9 cellular contexts compared by ENCODE assay signal in genomic region chr4:152106781-152107321, GRCh38.
A peak's percentile ranks its signal among the peaks of the same experiment; 100 is the strongest.
DNase-seq lines count a peak whose midpoint lies in the region; ATAC-seq, FAIRE-seq and TF ChIP-seq lines count a peak whose summit lies in the region.
"Had no signal": no experiment of that assay in that cellular context is flagged by ENCODE, and none has a peak within 500 bp of the region (broad histone marks: within the 10 kb centered on the region; RNA-seq: fewer than 3 reads in every experiment).

No MANE protein-coding gene starts in this region.

- no peaks in the 10 kb centered on the region for H3K4me1 ChIP-seq in smooth muscle cell (ENCODE audit: low read depth)
- H3K4me1 ChIP-seq in BE2C, result no peaks in the 10 kb centered on the region; the same call in 1 of the 2 replicates

- peaks cover 4% of the 10 kb centered on the region for H3K27me3 ChIP-seq in smooth muscle cell (ENCODE audit: low read depth)
- no peaks in the 10 kb centered on the region for H3K27me3 ChIP-seq in BE2C
- no peaks in the 10 kb centered on the region for H3K27me3 ChIP-seq in brain microvascular endothelial cell (replicated peaks)
- H3K27me3 ChIP-seq: heart right ventricle had no signal

- TF ChIP-seq CTCF in smooth muscle cell (IDR thresholded peaks at IDR 0.05; ENCODE audit: borderline replicate concordance, insufficient read depth, poor library complexity, severe bottlenecking) (no peak), Calu3 (IDR thresholded peaks at IDR 0.05; ENCODE audit: unreplicated experiment) (no peak), BE2C (IDR thresholded peaks at IDR 0.05; ENCODE audit: low read depth, low read length) (no peak), brain microvascular endothelial cell (IDR thresholded peaks at IDR 0.05; ENCODE audit: low read depth, low read length, missing control alignments) (no peak)

- DNase-seq in activated T-cell treated with anti-CD3 and anti-CD28 coated beads, Interleukin-2, amount 50 U/mL, for 72 hours, result no peak
- no peak for DNase-seq in activated T-cell treated with anti-CD3 and anti-CD28 coated beads, Interleukin-2, amount 50 U/mL, for 1 hour
- DNase-seq in RCC 7860 (ENCODE audit: low spot score) (peak; percentile 80), smooth muscle cell (lab: John Stamatoyannopoulos, UW; ENCODE audit: unreplicated experiment) (no peak), Calu3 (no peak), BE2C (no peak), brain microvascular endothelial cell (no peak)
- DNase-seq in effector memory CD8-positive, alpha-beta T cell, result no peak

- no peaks in the 10 kb centered on the region for H3F3A ChIP-seq in smooth muscle cell (ENCODE audit: low read depth)

- intact Hi-C loops in Calu3 (cut with micrococcal nuclease; ENCODE audit: unreplicated experiment), result no loop called here

- H3K9ac ChIP-seq in smooth muscle cell (ENCODE audit: low read depth), result no peak overlapping the region

- BruUV-seq in Calu3 (replicated peaks; lab: Mats Ljungman, UMichigan), result no TSS peak

- FAIRE-seq in RCC 7860 (lab: Jason Lieb, UNC), result peak; percentile 76

- no peaks in the 10 kb centered on the region for H3K36me3 Mint-ChIP-seq in activated T-cell treated with anti-CD3 and anti-CD28 coated beads, Interleukin-2, amount 50 U/mL, for 72 hours (ENCODE audit: insufficient read depth in 2 of 2)
- H3K36me3 Mint-ChIP-seq in effector memory CD8-positive, alpha-beta T cell (ENCODE audit: insufficient read depth), result peaks cover 3% of the 10 kb centered on the region
- H3K36me3 Mint-ChIP-seq in Calu3 (ENCODE audit: insufficient read depth, unreplicated experiment), result no peaks in the 10 kb centered on the region

- no peaks in the 10 kb centered on the region for H4K20me1 ChIP-seq in smooth muscle cell (ENCODE audit: low read depth)

- H2AFZ ChIP-seq in smooth muscle cell (ENCODE audit: low read depth), result peak overlapping the region; percentile 12

- no peak overlapping the region for H3K4me3 ChIP-seq in smooth muscle cell
- no peak overlapping the region for H3K4me3 ChIP-seq in BE2C (ENCODE audit: low read depth, low read length)
- no peak overlapping the region for H3K4me3 ChIP-seq in brain microvascular endothelial cell (ENCODE audit: low read depth, low read length)
- H3K4me3 ChIP-seq: heart right ventricle had no signal

- H3K27ac ChIP-seq in smooth muscle cell (ENCODE audit: low read depth) (peak overlapping the region; percentile 72), brain microvascular endothelial cell (no peak overlapping the region)

- H3K36me3 ChIP-seq in smooth muscle cell (ENCODE audit: low read depth), result no peaks in the 10 kb centered on the region
- no peaks in the 10 kb centered on the region for H3K36me3 ChIP-seq in BE2C
- no peaks in the 10 kb centered on the region for H3K36me3 ChIP-seq in brain microvascular endothelial cell (replicated peaks)
- H3K36me3 ChIP-seq: heart right ventricle had no signal

- H3K9me3 ChIP-seq in smooth muscle cell (replicated peaks; ENCODE audit: low read depth) (no peaks in the 10 kb centered on the region), BE2C (no peaks in the 10 kb centered on the region)
- H3K9me3 ChIP-seq: heart right ventricle had no signal

- H3K4me1 Mint-ChIP-seq in activated T-cell treated with anti-CD3 and anti-CD28 coated beads, Interleukin-2, amount 50 U/mL, for 72 hours (ENCODE audit: low read depth), result peaks cover 78% of the 10 kb centered on the region
- peaks cover 58 to 60% of the 10 kb centered on the region in 2 donors for H3K4me1 Mint-ChIP-seq in effector memory CD8-positive, alpha-beta T cell (ENCODE audit: low read depth in 2 of 2)
- H3K4me1 Mint-ChIP-seq in Calu3 (ENCODE audit: low read depth, unreplicated experiment), result peaks cover 12% of the 10 kb centered on the region

- in situ Hi-C loops in brain microvascular endothelial cell (cut with HindIII; ENCODE audit: low pct_ligation_motif_present, low sequenced_read_pairs), result no loop called here

- H3K79me2 ChIP-seq in smooth muscle cell (ENCODE audit: low read depth), result no peaks in the 10 kb centered on the region

- WGBS in smooth muscle cell (ENCODE audit: low lambda C conversion rate), result 94% methylated on average over 6 of the region's 6 CpGs

- H3K27me3 Mint-ChIP-seq in activated T-cell treated with anti-CD3 and anti-CD28 coated beads, Interleukin-2, amount 50 U/mL, for 72 hours (ENCODE audit: low read depth), result no peaks in the 10 kb centered on the region
- no peaks in the 10 kb centered on the region for H3K27me3 Mint-ChIP-seq in effector memory CD8-positive, alpha-beta T cell
- H3K27me3 Mint-ChIP-seq in Calu3 (ENCODE audit: unreplicated experiment), result no peaks in the 10 kb centered on the region

- no peaks in the 10 kb centered on the region for H3K9me3 Mint-ChIP-seq in activated T-cell treated with anti-CD3 and anti-CD28 coated beads, Interleukin-2, amount 50 U/mL, for 72 hours
- H3K9me3 Mint-ChIP-seq in effector memory CD8-positive, alpha-beta T cell, result no peaks in the 10 kb centered on the region
- H3K9me3 Mint-ChIP-seq in Calu3 (ENCODE audit: low read depth, unreplicated experiment), result no peaks in the 10 kb centered on the region

- H3K4me3 Mint-ChIP-seq in activated T-cell treated with anti-CD3 and anti-CD28 coated beads, Interleukin-2, amount 50 U/mL, for 72 hours, result no peak overlapping the region
- H3K4me3 Mint-ChIP-seq in effector memory CD8-positive, alpha-beta T cell, result peak overlapping the region in 1 of 2 donors; percentile 42
- no peak overlapping the region for H3K4me3 Mint-ChIP-seq in Calu3 (ENCODE audit: low read depth, unreplicated experiment)

- H3K27ac Mint-ChIP-seq in activated T-cell treated with anti-CD3 and anti-CD28 coated beads, Interleukin-2, amount 50 U/mL, for 72 hours, result peak overlapping the region; percentile 87
- H3K27ac Mint-ChIP-seq in effector memory CD8-positive, alpha-beta T cell, result peak overlapping the region; percentile 93 to 99
- H3K27ac Mint-ChIP-seq in Calu3 (ENCODE audit: unreplicated experiment), result no peak overlapping the region

- no peak for ATAC-seq in activated T-cell treated with anti-CD3 and anti-CD28 coated beads, Interleukin-2, amount 50 U/mL, for 72 hours (replicated peaks in 1 of 2)
- ATAC-seq in effector memory CD8-positive, alpha-beta T cell (replicated peaks), result no peak

- H3K4me2 ChIP-seq in smooth muscle cell, result peak overlapping the region; percentile 50

- CTCF ChIA-PET in Calu3 (lab: Charles Lee), result no interaction called here
